Comparison of ENCODE assay signal across 8 cellular contexts in the genomic region with DNA sequence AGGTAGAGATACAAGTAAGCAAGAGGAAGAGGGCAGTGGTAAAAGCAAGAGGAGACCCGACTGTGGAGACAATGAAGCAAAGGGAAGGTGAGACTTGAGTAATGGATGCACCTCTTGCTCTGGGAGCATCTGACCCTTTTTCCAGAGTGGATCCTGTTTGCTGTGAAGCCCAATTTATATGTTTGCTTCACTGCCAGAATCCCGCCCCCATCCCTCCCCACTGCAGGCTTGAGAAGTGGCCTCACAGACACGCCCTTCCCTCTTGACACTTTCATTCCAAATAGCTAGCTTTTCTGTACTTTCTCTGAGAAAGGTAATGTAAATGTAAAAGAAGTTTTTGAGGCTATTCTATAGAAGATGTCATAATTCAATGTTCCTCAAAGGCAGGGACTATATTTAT.
DNase-seq lines count a peak whose midpoint lies in the region; ATAC-seq and TF ChIP-seq lines count a peak whose summit lies in the region.

No MANE protein-coding gene starts in this region.

- H3K36me3 Mint-ChIP-seq in effector memory CD8-positive, alpha-beta T cell (ENCODE audit: insufficient read depth) = no peaks in the 10 kb centered on the region

- H3K36me3 ChIP-seq in parathyroid adenoma (ENCODE audit: control insufficient read depth, insufficient read depth, low read length) = no peaks in the 10 kb centered on the region

- H3K27ac ChIP-seq in parathyroid adenoma = peak overlapping the region; percentile 48

- peak overlapping the region; percentile 92 to 97 for H3K4me3 Mint-ChIP-seq in effector memory CD8-positive, alpha-beta T cell

- no peak for ATAC-seq in effector memory CD8-positive, alpha-beta T cell (replicated peaks)
- ATAC-seq in GM19455 (IDR thresholded peaks at IDR 0.05; ENCODE audit: unreplicated experiment) (no peak), HG02610 (IDR thresholded peaks at IDR 0.05; ENCODE audit: unreplicated experiment) (no peak)

- H3K27ac Mint-ChIP-seq in effector memory CD8-positive, alpha-beta T cell = peak overlapping the region; percentile 76 to 92

- H3K27me3 ChIP-seq in parathyroid adenoma (ENCODE audit: control insufficient read depth, insufficient read depth, low read length) = no peaks in the 10 kb centered on the region

- peak overlapping the region; percentile 74 for H3K4me2 ChIP-seq in parathyroid adenoma (ENCODE audit: low read length)

- H3K9ac ChIP-seq in parathyroid adenoma = no peak overlapping the region

- no peaks in the 10 kb centered on the region for H3K9me3 Mint-ChIP-seq in effector memory CD8-positive, alpha-beta T cell

- H3K4me1 ChIP-seq in parathyroid adenoma = peaks cover 5% of the 10 kb centered on the region

- H3K9me3 ChIP-seq in parathyroid adenoma (ENCODE audit: control insufficient read depth, low read length) = no peaks in the 10 kb centered on the region

- H3K4me3 ChIP-seq in GM12864 (ENCODE audit: low read depth, low read length) = peak overlapping the region; percentile 86; the same call in 1 of the 2 replicates
- H3K4me3 ChIP-seq in parathyroid adenoma (ENCODE audit: low read depth, low read length) = peak overlapping the region; percentile 96

- peaks cover 28 to 47% of the 10 kb centered on the region in 2 donors for H3K27me3 Mint-ChIP-seq in effector memory CD8-positive, alpha-beta T cell

- peaks cover 13 to 14% of the 10 kb centered on the region in 2 donors for H3K4me1 Mint-ChIP-seq in effector memory CD8-positive, alpha-beta T cell (ENCODE audit: low read depth in 2 of 2)

- peaks cover 5% of the 10 kb centered on the region for H3K79me2 ChIP-seq in parathyroid adenoma

- H2AFZ ChIP-seq in parathyroid adenoma = peak overlapping the region; percentile 92

- DNase-seq in GM12864 (ENCODE audit: low read depth) = no peak
- DNase-seq in NCI-H748 (lab: John Stamatoyannopoulos, UW; ENCODE audit: unreplicated experiment) = peak; percentile 33
- no peak for DNase-seq in effector memory CD8-positive, alpha-beta T cell
- DNase-seq in amniotic stem cell (lab: John Stamatoyannopoulos, UW) = no peak
- DNase-seq in kidney glomerular epithelial cell (lab: John Stamatoyannopoulos, UW) = no peak

- TF ChIP-seq CTCF in GM12864 (IDR thresholded peaks at IDR 0.05; ENCODE audit: low read depth, low read length, missing control alignments) = no peak
- TF ChIP-seq CTCF in parathyroid adenoma (IDR thresholded peaks at IDR 0.05) = no peak
